Comparison of ENCODE assay signal across 22 cellular contexts in the genomic region with DNA sequence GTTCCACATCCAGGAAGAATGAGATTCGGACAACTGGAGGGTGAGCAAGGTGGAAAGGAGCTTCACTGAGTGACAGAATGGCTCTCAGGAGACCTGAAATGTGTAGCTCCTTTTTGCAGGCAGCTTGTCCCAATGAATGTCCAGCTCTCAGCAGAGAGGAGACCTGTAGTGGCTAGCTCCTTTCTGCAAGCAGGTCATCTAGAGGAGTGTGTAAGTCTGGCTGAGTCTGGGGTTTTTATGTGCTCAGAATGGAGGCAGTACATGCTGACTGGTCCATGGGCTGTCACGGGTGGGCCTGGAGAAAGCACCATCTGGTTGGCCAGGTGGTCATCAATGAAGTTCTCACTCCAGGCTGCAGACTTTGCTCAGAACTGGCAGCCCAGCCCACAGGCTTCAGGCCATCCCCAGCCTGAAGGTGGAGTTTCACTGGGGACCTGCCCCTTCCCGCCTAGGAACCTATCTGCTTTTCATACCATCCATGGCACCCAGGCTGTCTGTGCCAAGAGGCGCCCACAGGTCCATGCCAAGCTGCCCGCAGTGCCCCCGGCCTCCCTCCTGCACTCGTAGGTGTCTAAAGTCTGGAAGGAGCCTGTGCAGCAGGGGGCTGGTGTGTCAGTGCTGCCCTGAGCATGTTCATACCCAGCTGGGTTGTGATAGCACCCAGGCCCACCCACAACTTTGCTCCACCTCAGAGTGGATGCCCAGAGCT.
DNase-seq lines count a peak whose midpoint lies in the region; ATAC-seq and TF ChIP-seq lines count a peak whose summit lies in the region.
"Had no signal": no experiment of that assay in that cellular context is flagged by ENCODE, and none has a peak within 500 bp of the region (broad histone marks: within the 10 kb centered on the region; RNA-seq: fewer than 3 reads in every experiment).

No MANE protein-coding gene starts in this region.

- peaks cover 3% of the 10 kb centered on the region for H3K27me3 Mint-ChIP-seq in endothelial cell (ENCODE audit: unreplicated experiment)
- H3K27me3 Mint-ChIP-seq: CD4-positive, CD25-positive, alpha-beta regulatory T cell had no signal

- H3K36me3 ChIP-seq in right atrium auricular region = no peaks in the 10 kb centered on the region
- H3K36me3 ChIP-seq: HAP-1, MG63, Peyer's patch had no signal

- TF ChIP-seq CTCF in right atrium auricular region (IDR thresholded peaks at IDR 0.05) (no peak), endothelial cell (IDR thresholded peaks at IDR 0.05; ENCODE audit: unreplicated experiment) (no peak), foreskin fibroblast (IDR thresholded peaks at IDR 0.05; ENCODE audit: low read depth, low read length) (no peak)

- peaks cover 6% of the 10 kb centered on the region for H3K4me1 Mint-ChIP-seq in endothelial cell (ENCODE audit: unreplicated experiment)

- H3K36me3 Mint-ChIP-seq in endothelial cell (ENCODE audit: low read depth, unreplicated experiment) = peaks cover 16% of the 10 kb centered on the region

- intact Hi-C loops in right cardiac atrium (cut with DNase I) = no loop called here

- DNase-seq in right cardiac atrium = no peak
- no peak for DNase-seq in right atrium auricular region (ENCODE audit: low spot score)
- peak; percentile 28 for DNase-seq in globus pallidus (ENCODE audit: low spot score)
- peak; percentile 4 for DNase-seq in putamen (ENCODE audit: low spot score)
- no peak for DNase-seq in NCI-H2107 (lab: John Stamatoyannopoulos, UW)
- no peak for DNase-seq in endothelial cell (ENCODE audit: low spot score)
- no peak for DNase-seq in foreskin fibroblast
- DNase-seq: CD4-positive, CD25-positive, alpha-beta regulatory T cell; IMR-90; KG1; NCI-H2029; NCI-H510A; NCI-H69; OCI-M1; Peyer's patch; SIG-M5; SK-N-SH had no signal

- H3K27ac ChIP-seq in right cardiac atrium (ENCODE audit: low read length) (no peak overlapping the region), right atrium auricular region (no peak overlapping the region)
- H3K27ac ChIP-seq: BLaER1, Peyer's patch had no signal

- no peaks in the 10 kb centered on the region for H3K27me3 ChIP-seq in right cardiac atrium (ENCODE audit: control insufficient read depth, insufficient read depth)
- H3K27me3 ChIP-seq in right atrium auricular region = no peaks in the 10 kb centered on the region
- H3K27me3 ChIP-seq: BLaER1, MG63, Peyer's patch had no signal

- H3K4me3 Mint-ChIP-seq in endothelial cell (ENCODE audit: unreplicated experiment) = no peak overlapping the region
- H3K4me3 Mint-ChIP-seq: CD4-positive, CD25-positive, alpha-beta regulatory T cell; GM23338 had no signal

- no peaks in the 10 kb centered on the region for H3K9me3 Mint-ChIP-seq in endothelial cell (ENCODE audit: unreplicated experiment)

- peaks cover 3% of the 10 kb centered on the region for H3K4me1 ChIP-seq in right cardiac atrium (ENCODE audit: control insufficient read depth, insufficient read depth, low read length)
- H3K4me1 ChIP-seq in right atrium auricular region = peaks cover 0 to 5% of the 10 kb centered on the region in 2 donors
- H3K4me1 ChIP-seq: Peyer's patch had no signal

- WGBS in right cardiac atrium = 90% methylated on average over 7 of the region's 7 CpGs

- H3K9me3 ChIP-seq in right cardiac atrium (ENCODE audit: control insufficient read depth, low read length) = no peaks in the 10 kb centered on the region
- H3K9me3 ChIP-seq in right atrium auricular region = peaks cover 0 to 4% of the 10 kb centered on the region in 2 donors
- H3K9me3 ChIP-seq: HAP-1, MG63, SK-N-SH had no signal

- ATAC-seq in right cardiac atrium = peak; percentile 19 to 29
- ATAC-seq: GM12878 had no signal

- no peak overlapping the region for H3K4me3 ChIP-seq in right cardiac atrium (ENCODE audit: low read length)
- no peak overlapping the region for H3K4me3 ChIP-seq in right atrium auricular region
- no peak overlapping the region for H3K4me3 ChIP-seq in foreskin fibroblast (ENCODE audit: low read depth in 1 of 2, low read length in 2 of 2)
- H3K4me3 ChIP-seq: GM12878, GM23338, HAP-1, MG63, Peyer's patch had no signal

- H3K27ac Mint-ChIP-seq in endothelial cell (ENCODE audit: unreplicated experiment) = no peak overlapping the region
- H3K27ac Mint-ChIP-seq: CD4-positive, CD25-positive, alpha-beta regulatory T cell; GM23338 had no signal

Comparison
In these comparisons a context has a peak if more than half of its experiments do, and no peak if none do; other contexts are left out.
1. DNase-seq: peak in globus pallidus (single experiment) and putamen (single experiment); none in right cardiac atrium (0 of 3), right atrium auricular region (single experiment), NCI-H2107 (single experiment), endothelial cell (single experiment) and foreskin fibroblast (0 of 2).